In the genomic region with DNA sequence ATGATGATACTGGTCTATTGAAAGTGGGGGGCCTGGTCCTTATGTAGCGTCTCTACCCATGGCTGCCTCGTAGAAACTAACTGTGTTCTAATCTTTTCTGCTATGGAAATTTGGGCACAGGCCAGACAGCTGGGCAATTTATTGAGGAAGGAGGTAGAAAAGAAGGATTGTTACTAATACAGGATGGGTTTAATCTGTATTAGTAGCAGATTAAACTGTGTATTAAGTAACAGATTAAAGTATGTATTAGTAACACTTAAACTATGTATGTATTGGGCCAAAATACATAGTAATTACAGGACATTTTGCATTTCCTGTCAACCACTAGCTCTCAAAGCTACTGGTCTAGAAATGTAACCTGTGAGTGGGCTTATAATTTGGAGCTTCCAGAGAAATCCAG, we compare ENCODE assay signal across 20 cellular contexts.
DNase-seq lines count a peak whose midpoint lies in the region; ATAC-seq, FAIRE-seq and TF ChIP-seq lines count a peak whose summit lies in the region.
"Had no signal": no experiment of that assay in that cellular context is flagged by ENCODE, and none has a peak within 500 bp of the region (broad histone marks: within the 10 kb centered on the region; RNA-seq: fewer than 3 reads in every experiment).

No MANE protein-coding gene starts in this region.

- H3K4me1 ChIP-seq in A549 (peaks cover 13% of the 10 kb centered on the region; the same call in 2 of the 3 replicates), thyroid gland (peaks cover 0 to 13% of the 10 kb centered on the region in 2 donors)
- H3K4me1 ChIP-seq: Caco-2, spleen had no signal

- H3K4me2 ChIP-seq in A549: 0 out of 3 replicates have a peak overlapping the region, but pooled peaks have one; percentile 18

- H3K27me3 ChIP-seq in thyroid gland: no peaks in the 10 kb centered on the region
- H3K27me3 ChIP-seq: esophagus squamous epithelium, ovary, spleen had no signal

- no peak overlapping the region for H3K4me3 ChIP-seq in A549
- no peak overlapping the region for H3K4me3 ChIP-seq in fibroblast of villous mesenchyme (ENCODE audit: low read depth, low read length)
- H3K4me3 ChIP-seq in thyroid gland (replicated peaks in 1 of 3): no peak overlapping the region
- H3K4me3 ChIP-seq: esophagus squamous epithelium, ovary, spleen had no signal

- TF ChIP-seq CTCF in A549 (IDR thresholded peaks at IDR 0.05): no peak
- TF ChIP-seq CTCF in fibroblast of villous mesenchyme (IDR thresholded peaks at IDR 0.05; ENCODE audit: insufficient read depth, low read depth, low read length): no peak
- TF ChIP-seq CTCF in thyroid gland (IDR thresholded peaks at IDR 0.05): no peak

- no peak for TF ChIP-seq EP300 in A549 (IDR thresholded peaks at IDR 0.05)

- ATAC-seq in A549: no peak
- ATAC-seq in HG03354 (IDR thresholded peaks at IDR 0.05; ENCODE audit: poor library complexity, severe bottlenecking, unreplicated experiment): no peak
- ATAC-seq: activated T-cell treated with anti-CD3 and anti-CD28 coated beads, Interleukin-2, amount 50 U/mL, for 4 hours; left ventricle myocardium superior had no signal

- no peak for FAIRE-seq in A549 (lab: Jason Lieb, UNC)
- FAIRE-seq: urothelium cell line had no signal

- H3K9me3 ChIP-seq in A549 (no peaks in the 10 kb centered on the region), thyroid gland (no peaks in the 10 kb centered on the region)
- H3K9me3 ChIP-seq: Caco-2, ovary had no signal

- POLR2A ChIA-PET in A549 (lab: Yijun Ruan, JAX): no interaction called here

- TF ChIP-seq POLR2A in A549 (IDR thresholded peaks at IDR 0.05; ENCODE audit: low read length): no peak
- no peak for TF ChIP-seq POLR2A in thyroid gland (IDR thresholded peaks at IDR 0.05)

- CTCF ChIA-PET in A549 (lab: Yijun Ruan, JAX): no interaction called here

- 71% methylated on average over 2 of the region's 2 CpGs for WGBS in A549 (ENCODE audit: missing lambda C conversion rate)
- WGBS in thyroid gland, 2 donors: 54 to 66% methylated on average over 2 of the region's 2 CpGs

- DNase-seq in A549 (ENCODE audit: low read depth in 1 of 2, low spot score in 1 of 2) (no peak), GM03348 (ENCODE audit: low spot score) (peak; percentile 47), astrocyte of the hippocampus (ENCODE audit: low read depth, low spot score) (peak; percentile 44), fibroblast of villous mesenchyme (ENCODE audit: low read depth) (peak; percentile 69), NCI-H1930 (lab: John Stamatoyannopoulos, UW) (no peak), thyroid gland (no peak), NCI-H748 (lab: John Stamatoyannopoulos, UW; ENCODE audit: unreplicated experiment) (no peak)
- DNase-seq: activated T-cell treated with anti-CD3 and anti-CD28 coated beads, Interleukin-2, amount 50 U/mL, for 4 hours; Caco-2; esophagus squamous epithelium; GF-D8; H7; left ventricle myocardium superior; NK-92 treated with Interleukin-12 subunit alpha and Interleukin-12 subunit beta, amount 100 ng/mL, for 24 hours; ovary; SHP77 treated with DMSO at 0.1 percent for 48 hours; spleen; stimulated activated naive CD4-positive, alpha-beta T cell treated with Interleukin-2 at 50 U/mL for 16 hours had no signal

- H3K27ac ChIP-seq in A549: no peak overlapping the region
- H3K27ac ChIP-seq in thyroid gland: no peak overlapping the region
- H3K27ac ChIP-seq: ovary, spleen had no signal

- H3K36me3 ChIP-seq in thyroid gland: no peaks in the 10 kb centered on the region
- H3K36me3 ChIP-seq: esophagus squamous epithelium, ovary, spleen had no signal

- intact Hi-C loops in thyroid gland (cut with DNase I): no loop called here

- no peak for TF ChIP-seq RAD21 in A549 (conservative IDR thresholded peaks at IDR 0.05 in 1 of 2, IDR thresholded peaks at IDR 0.05 in 1 of 2)

TF ChIP-seq in A549, 52 proteins besides CTCF, POLR2A, EP300 and RAD21:
- TF ChIP-seq ZC3H11A (IDR thresholded peaks at IDR 0.05) (no peak), KDM1A (IDR thresholded peaks at IDR 0.05; ENCODE audit: low read depth) (no peak), USF2 (IDR thresholded peaks at IDR 0.05) (no peak), CEBPB (IDR thresholded peaks at IDR 0.05) (no peak), ESRRA (IDR thresholded peaks at IDR 0.05; ENCODE audit: borderline replicate concordance, low read length) (no peak), MAFK (IDR thresholded peaks at IDR 0.05; ENCODE audit: partially characterized antibody) (no peak), NR3C1 (IDR thresholded peaks at IDR 0.05) (no peak), KDM5A (IDR thresholded peaks at IDR 0.05) (no peak), HOXB13 (CRISPR knock-in tag; IDR thresholded peaks at IDR 0.05; ENCODE audit: low read depth) (no peak), CHD4 (IDR thresholded peaks at IDR 0.05; ENCODE audit: borderline replicate concordance) (no peak), E2F6 (IDR thresholded peaks at IDR 0.05; ENCODE audit: borderline replicate concordance, low read depth) (no peak), NFE2L2 (conservative IDR thresholded peaks at IDR 0.05; ENCODE audit: low read length) (no peak)
- TF ChIP-seq, protein P1, sequence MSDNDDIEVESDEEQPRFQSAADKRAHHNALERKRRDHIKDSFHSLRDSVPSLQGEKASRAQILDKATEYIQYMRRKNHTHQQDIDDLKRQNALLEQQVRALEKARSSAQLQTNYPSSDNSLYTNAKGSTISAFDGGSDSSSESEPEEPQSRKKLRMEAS (IDR thresholded peaks at IDR 0.05): no peak
TF ChIP-seq in A549: peak in this region for 0.

Comparison
In these comparisons a context has a peak if more than half of its experiments do, and no peak if none do; other contexts are left out.
1. DNase-seq: peak in GM03348 (single experiment), astrocyte of the hippocampus (single experiment) and fibroblast of villous mesenchyme (single experiment); none in A549 (0 of 2), NCI-H1930 (0 of 2), thyroid gland (0 of 2) and NCI-H748 (single experiment).